ENCODE assay signal across 8 cellular contexts in genomic region chr9:121267689-121268597, GRCh38. TPM values are rescaled to one million over a fixed set of nuclear protein-coding genes. Genes with fewer than 3 reads are reported as not detected.
DNase-seq lines count a peak whose midpoint lies in the region; ATAC-seq, FAIRE-seq and TF ChIP-seq lines count a peak whose summit lies in the region.

Gene GSN (plus strand): TSS chr9:121268162. CDS start chr9:121301972, 33,810 bp downstream.

- peak within 1 kb of the TSS; percentile 90 for H3K4me3 ChIP-seq in AG09309 (ENCODE audit: control insufficient read depth, low read depth, low read length)

- no peaks in the 10 kb centered on the region for H3K36me3 Mint-ChIP-seq in activated naive CD4-positive, alpha-beta T cell treated with anti-CD3 and anti-CD28 coated beads for 36 hours (ENCODE audit: low read depth)
- no peaks in the 10 kb centered on the region for H3K36me3 Mint-ChIP-seq in neural crest cell (ENCODE audit: low read depth)

- ATAC-seq in HG03460 (IDR thresholded peaks at IDR 0.05; ENCODE audit: unreplicated experiment) = peak; percentile 63

- FAIRE-seq in frontal cortex (lab: Jason Lieb, UNC) = no peak

- CTCF ChIA-PET in RWPE1 (lab: Yijun Ruan, JAX) = interaction anchor here (0.5 to 4.0 kb wide), 16 partner anchors 10 to 781 kb away, joined by 3 to 31 read pairs (median 4); partner anchors contain the start of gene RAB14
- CTCF ChIA-PET in activated naive CD4-positive, alpha-beta T cell treated with anti-CD3 and anti-CD28 coated beads for 36 hours (lab: Charles Lee) = interaction anchor here (1.3 to 1.4 kb wide), 3 partner anchors 10 to 54 kb away, joined by 4 to 10 read pairs (median 6); no protein-coding TSS in a partner anchor

- peaks cover 10% of the 10 kb centered on the region for H3K4me1 Mint-ChIP-seq in activated naive CD4-positive, alpha-beta T cell treated with anti-CD3 and anti-CD28 coated beads for 36 hours (ENCODE audit: low read depth)
- H3K4me1 Mint-ChIP-seq in neural crest cell = peaks cover 54% of the 10 kb centered on the region

- DNase-seq in AG09309 (ENCODE audit: low read depth) (no peak), RWPE1 (ENCODE audit: low spot score) (peak; percentile 88), frontal cortex (ENCODE audit: low spot score in 2 of 2) (peak; percentile 87 to 88), neural crest cell (ENCODE audit: low read depth, low spot score) (peak; percentile 43)
- peak; percentile 51 for DNase-seq in activated naive CD4-positive, alpha-beta T cell treated with anti-CD3 and anti-CD28 coated beads for 36 hours

- peaks cover 18% of the 10 kb centered on the region for H3K27me3 Mint-ChIP-seq in activated naive CD4-positive, alpha-beta T cell treated with anti-CD3 and anti-CD28 coated beads for 36 hours (ENCODE audit: low read depth)
- peaks cover 39% of the 10 kb centered on the region for H3K27me3 Mint-ChIP-seq in neural crest cell (ENCODE audit: low read depth)

- peak; percentile 12 for TF ChIP-seq POLR2A in GM19099 (IDR thresholded peaks at IDR 0.05; ENCODE audit: extremely low read depth, insufficient read length, low read depth)

- H3K27ac Mint-ChIP-seq in activated naive CD4-positive, alpha-beta T cell treated with anti-CD3 and anti-CD28 coated beads for 36 hours = no peak within 1 kb of the TSS
- peak within 1 kb of the TSS; percentile 89 for H3K27ac Mint-ChIP-seq in neural crest cell (ENCODE audit: unreplicated experiment)

- no peaks in the 10 kb centered on the region for H3K9me3 Mint-ChIP-seq in activated naive CD4-positive, alpha-beta T cell treated with anti-CD3 and anti-CD28 coated beads for 36 hours
- H3K9me3 Mint-ChIP-seq in neural crest cell = no peaks in the 10 kb centered on the region

- intact Hi-C loops in activated naive CD4-positive, alpha-beta T cell treated with anti-CD3 and anti-CD28 coated beads for 36 hours (cut with micrococcal nuclease) = no loop called here

- H3K27ac ChIP-seq in RWPE1 = peak within 1 kb of the TSS; percentile 73
- peak within 1 kb of the TSS; percentile 92 for H3K27ac ChIP-seq in temporal lobe (ENCODE audit: low read depth, low read length)

- peak within 1 kb of the TSS; percentile 61 for H3K4me3 Mint-ChIP-seq in activated naive CD4-positive, alpha-beta T cell treated with anti-CD3 and anti-CD28 coated beads for 36 hours
- peak within 1 kb of the TSS; percentile 93 for H3K4me3 Mint-ChIP-seq in neural crest cell

- peak; percentile 22 for TF ChIP-seq CTCF in AG09309 (IDR thresholded peaks at IDR 0.05; ENCODE audit: control insufficient read depth, insufficient read depth, low read depth, low read length, missing control alignments)
- no peak for TF ChIP-seq CTCF in RWPE1 (conservative IDR thresholded peaks at IDR 0.05; ENCODE audit: low read depth)
- no peak for TF ChIP-seq CTCF in neural crest cell (conservative IDR thresholded peaks at IDR 0.05)

- POLR2A ChIA-PET in RWPE1 (lab: Yijun Ruan, JAX; ENCODE audit: low non-redundant PET) = interaction anchor here (1.0 to 2.5 kb wide), 3 partner anchors 9 to 41 kb away, joined by 6 to 14 read pairs (median 7); no protein-coding TSS in a partner anchor

RNA-seq across cellular contexts. Expression of gene GSN, which starts in this region (rescaled TPM):
- total RNA-seq in activated naive CD4-positive, alpha-beta T cell treated with anti-CD3 and anti-CD28 coated beads for 36 hours = 1 to 10 TPM; 1.1 to 1.2 TPM
- total RNA-seq in frontal cortex (24.5 TPM), neural crest cell (77.2 and 84.7 TPM in 2 replicates), temporal lobe (18.2 TPM)
